Comparison of ENCODE assay signal across 24 cellular contexts in the genomic region with DNA sequence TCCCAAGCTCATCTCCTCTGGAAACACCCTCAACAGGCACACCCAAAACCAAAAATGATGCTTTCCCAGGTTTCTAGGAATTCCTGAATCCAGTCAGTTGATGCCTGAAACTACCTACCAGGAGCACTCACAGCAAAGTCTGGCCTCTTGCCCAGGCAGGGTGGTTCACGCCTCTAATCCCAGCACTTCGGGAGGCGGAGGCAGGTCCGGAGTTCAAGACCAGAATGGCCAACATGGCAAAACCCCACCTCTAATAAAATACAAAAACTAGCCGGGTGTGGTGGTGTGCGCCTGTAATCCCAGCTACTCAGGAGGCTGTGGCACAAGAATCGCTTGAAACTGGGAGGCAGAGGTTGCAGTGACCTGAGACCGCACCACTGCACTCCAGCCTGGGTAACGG. TPM values are rescaled to one million over a fixed set of nuclear protein-coding genes. Genes with fewer than 3 reads are reported as not detected.
A peak's percentile ranks its signal among the peaks of the same experiment; 100 is the strongest.
DNase-seq lines count a peak whose midpoint lies in the region; ATAC-seq and TF ChIP-seq lines count a peak whose summit lies in the region.
"Had no signal": no experiment of that assay in that cellular context is flagged by ENCODE, and none has a peak within 500 bp of the region (broad histone marks: within the 10 kb centered on the region; RNA-seq: fewer than 3 reads in every experiment).

No MANE protein-coding gene starts in this region.

- peaks cover 12% of the 10 kb centered on the region for H3K36me3 ChIP-seq in CD4-positive, alpha-beta memory T cell (ENCODE audit: insufficient read depth, low read length)
- H3K36me3 ChIP-seq in HCT116 (ENCODE audit: control insufficient read depth in 1 of 2, insufficient read depth in 2 of 2, low read length in 2 of 2) (peaks cover 12 to 34% of the 10 kb centered on the region in 2 experiments; a peak in 3 of 4 replicates), neural progenitor cell (peaks cover 5% of the 10 kb centered on the region)

- H3K27me3 Mint-ChIP-seq in CD4-positive, alpha-beta memory T cell, result no peaks in the 10 kb centered on the region
- no peaks in the 10 kb centered on the region for H3K27me3 Mint-ChIP-seq in central memory CD8-positive, alpha-beta T cell
- peaks cover 4% of the 10 kb centered on the region for H3K27me3 Mint-ChIP-seq in neural progenitor cell (ENCODE audit: insufficient read depth, low read depth)
- H3K27me3 Mint-ChIP-seq in natural killer cell treated with Interleukin-12 subunit alpha and Interleukin-12 subunit beta and Interleukin-15 and Interleukin-18, amount 100 ng/mL, for 72 hours, result no peaks in the 10 kb centered on the region
- H3K27me3 Mint-ChIP-seq: activated CD4-positive, alpha-beta T cell treated with anti-CD3 and anti-CD28 coated beads for 36 hours; activated naive CD8-positive, alpha-beta T cell treated with anti-CD3 and anti-CD28 coated beads, Interleukin-2, amount 50 U/mL, for 24 hours; effector memory CD8-positive, alpha-beta T cell had no signal

- H3K79me2 ChIP-seq in HCT116 (ENCODE audit: insufficient read depth, low read length) (peaks cover 77% of the 10 kb centered on the region), neural progenitor cell (ENCODE audit: low read depth) (peaks cover 60% of the 10 kb centered on the region)

- H3K27ac Mint-ChIP-seq in CD4-positive, alpha-beta memory T cell, result peak overlapping the region in 1 of 7 donors; percentile 29
- no peak overlapping the region for H3K27ac Mint-ChIP-seq in central memory CD8-positive, alpha-beta T cell (ENCODE audit: low read depth)
- no peak overlapping the region for H3K27ac Mint-ChIP-seq in neural progenitor cell
- H3K27ac Mint-ChIP-seq in natural killer cell treated with Interleukin-12 subunit alpha and Interleukin-12 subunit beta and Interleukin-15 and Interleukin-18, amount 100 ng/mL, for 72 hours, result no peak overlapping the region
- H3K27ac Mint-ChIP-seq: nephron progenitor cell; T-helper 1 cell treated with Interleukin-12 subunit alpha and Interleukin-12 subunit beta and Interleukin-4 antibody, amounts not matched to agents 30 μg/mL and 1 μg/mL, for 36 hours had no signal

- no peak for DNase-seq in CD4-positive, alpha-beta memory T cell
- no peak for DNase-seq in HCT116 (ENCODE audit: low read depth, low spot score)
- DNase-seq in central memory CD8-positive, alpha-beta T cell (ENCODE audit: low spot score in 2 of 2), result no peak
- no peak for DNase-seq in neural progenitor cell (ENCODE audit: low spot score)
- no peak for DNase-seq in natural killer cell treated with Interleukin-12 subunit alpha and Interleukin-12 subunit beta and Interleukin-15 and Interleukin-18, amount 100 ng/mL, for 72 hours (ENCODE audit: low spot score)
- no peak for DNase-seq in NCI-H1436 (lab: John Stamatoyannopoulos, UW)
- DNase-seq in NCI-H1092 (lab: John Stamatoyannopoulos, UW), result no peak
- DNase-seq: activated CD4-positive, alpha-beta T cell treated with anti-CD3 and anti-CD28 coated beads for 36 hours; activated naive CD8-positive, alpha-beta T cell treated with anti-CD3 and anti-CD28 coated beads, Interleukin-2, amount 50 U/mL, for 24 hours; activated T-cell treated with anti-CD3 and anti-CD28 coated beads, Interleukin-2, amount 50 U/mL, for 1 hour; body of pancreas; effector memory CD8-positive, alpha-beta T cell; hypothalamus; KG1; left ventricle myocardium inferior; NCI-H1694 treated with DMSO at 0.1 percent for 48 hours; NCI-H2171; NCI-H524 treated with DMSO at 0.1 percent for 48 hours; nephron progenitor cell; stomach had no signal

- RAD21 ChIA-PET in HCT116 (lab: Charles Lee; ENCODE audit: low non-redundant PET in 1 of 2, low total read pairs in 2 of 2, uncharacterized antibody in 2 of 2, unreplicated experiment in 2 of 2), result no interaction called here

- no peaks in the 10 kb centered on the region for H3K9me3 Mint-ChIP-seq in CD4-positive, alpha-beta memory T cell
- no peaks in the 10 kb centered on the region for H3K9me3 Mint-ChIP-seq in central memory CD8-positive, alpha-beta T cell
- no peaks in the 10 kb centered on the region for H3K9me3 Mint-ChIP-seq in neural progenitor cell
- no peaks in the 10 kb centered on the region for H3K9me3 Mint-ChIP-seq in natural killer cell treated with Interleukin-12 subunit alpha and Interleukin-12 subunit beta and Interleukin-15 and Interleukin-18, amount 100 ng/mL, for 72 hours
- H3K9me3 Mint-ChIP-seq: activated naive CD8-positive, alpha-beta T cell treated with anti-CD3 and anti-CD28 coated beads, Interleukin-2, amount 50 U/mL, for 24 hours; effector memory CD8-positive, alpha-beta T cell; mesothelial cell of epicardium; nephron progenitor cell; T-helper 1 cell treated with Interleukin-12 subunit alpha and Interleukin-12 subunit beta and Interleukin-4 antibody, amounts not matched to agents 30 μg/mL and 1 μg/mL, for 36 hours had no signal

- ATAC-seq in HCT116, result no peak
- ATAC-seq in central memory CD8-positive, alpha-beta T cell (replicated peaks; ENCODE audit: extremely low read depth, poor library complexity, severe bottlenecking), result no peak
- no peak for ATAC-seq in natural killer cell treated with Interleukin-12 subunit alpha and Interleukin-12 subunit beta and Interleukin-15 and Interleukin-18, amount 100 ng/mL, for 72 hours
- ATAC-seq: activated CD4-positive, alpha-beta T cell treated with anti-CD3 and anti-CD28 coated beads for 36 hours; activated naive CD8-positive, alpha-beta T cell treated with anti-CD3 and anti-CD28 coated beads, Interleukin-2, amount 50 U/mL, for 24 hours; body of pancreas; effector memory CD8-positive, alpha-beta T cell had no signal

- no peak overlapping the region for H3K27ac ChIP-seq in CD4-positive, alpha-beta memory T cell (ENCODE audit: low read depth, low read length)
- no peak overlapping the region for H3K27ac ChIP-seq in HCT116 (ENCODE audit: low read depth, low read length)
- no peak overlapping the region for H3K27ac ChIP-seq in neural progenitor cell
- H3K27ac ChIP-seq: body of pancreas, esophagus muscularis mucosa, left ventricle myocardium inferior, stomach, tibial nerve had no signal

- H3F3A ChIP-seq in neural progenitor cell (ENCODE audit: low read depth), result peaks cover 26% of the 10 kb centered on the region

- peak overlapping the region in 6 of 8 donors; percentile 10 to 63 (median 28) for H3K4me3 Mint-ChIP-seq in CD4-positive, alpha-beta memory T cell
- peak overlapping the region; percentile 38 for H3K4me3 Mint-ChIP-seq in central memory CD8-positive, alpha-beta T cell
- no peak overlapping the region for H3K4me3 Mint-ChIP-seq in neural progenitor cell
- H3K4me3 Mint-ChIP-seq in natural killer cell treated with Interleukin-12 subunit alpha and Interleukin-12 subunit beta and Interleukin-15 and Interleukin-18, amount 100 ng/mL, for 72 hours, result no peak overlapping the region

- H3K4me1 Mint-ChIP-seq in CD4-positive, alpha-beta memory T cell, result peaks cover 15 to 52% (median 32%) of the 10 kb centered on the region in 4 donors
- H3K4me1 Mint-ChIP-seq in central memory CD8-positive, alpha-beta T cell, result peaks cover 35% of the 10 kb centered on the region
- H3K4me1 Mint-ChIP-seq in neural progenitor cell, result peaks cover 18% of the 10 kb centered on the region
- H3K4me1 Mint-ChIP-seq in natural killer cell treated with Interleukin-12 subunit alpha and Interleukin-12 subunit beta and Interleukin-15 and Interleukin-18, amount 100 ng/mL, for 72 hours (ENCODE audit: low read depth in 2 of 2), result peaks cover 10 to 29% of the 10 kb centered on the region in 2 donors

- no peak for TF ChIP-seq CTCF in HCT116 (IDR thresholded peaks at IDR 0.05 in 2 of 3, conservative IDR thresholded peaks at IDR 0.05 in 1 of 3; ENCODE audit: borderline replicate concordance in 1 of 3, insufficient read depth in 1 of 3, low read depth in 2 of 3, low read length in 2 of 3)
- TF ChIP-seq CTCF in neural progenitor cell (IDR thresholded peaks at IDR 0.05), result no peak

- TF ChIP-seq RAD21 in HCT116 (IDR thresholded peaks at IDR 0.05; ENCODE audit: low read depth), result no peak

- BruUV-seq in HCT116 (replicated peaks; lab: Mats Ljungman, UMichigan), result no TSS peak

- peaks cover 6 to 34% of the 10 kb centered on the region in 2 donors for H3K36me3 Mint-ChIP-seq in CD4-positive, alpha-beta memory T cell
- H3K36me3 Mint-ChIP-seq in central memory CD8-positive, alpha-beta T cell (ENCODE audit: insufficient read depth), result peaks cover 20% of the 10 kb centered on the region
- peaks cover 8% of the 10 kb centered on the region for H3K36me3 Mint-ChIP-seq in neural progenitor cell
- H3K36me3 Mint-ChIP-seq in natural killer cell treated with Interleukin-12 subunit alpha and Interleukin-12 subunit beta and Interleukin-15 and Interleukin-18, amount 100 ng/mL, for 72 hours, result peaks cover 8% of the 10 kb centered on the region

- H3K9me3 ChIP-seq in CD4-positive, alpha-beta memory T cell (ENCODE audit: control insufficient read depth in 1 of 2, low read length in 2 of 2), result no peaks in the 10 kb centered on the region
- H3K9me3 ChIP-seq in HCT116 (ENCODE audit: control insufficient read depth in 1 of 2, insufficient read depth in 1 of 2, low read depth in 1 of 2, low read length in 2 of 2) (no peaks in the 10 kb centered on the region), neural progenitor cell (ENCODE audit: low read depth) (no peaks in the 10 kb centered on the region)
- H3K9me3 ChIP-seq: body of pancreas, esophagus muscularis mucosa, left ventricle myocardium inferior, stomach, tibial nerve had no signal

- TF ChIP-seq POLR2A in HCT116 (IDR thresholded peaks at IDR 0.05; ENCODE audit: borderline replicate concordance, extremely low read depth, insufficient read depth, insufficient read length), result no peak

- H3K27me3 ChIP-seq in CD4-positive, alpha-beta memory T cell (ENCODE audit: insufficient read depth, low read length), result no peaks in the 10 kb centered on the region
- H3K27me3 ChIP-seq in HCT116 (ENCODE audit: insufficient read depth, low read length) (no peaks in the 10 kb centered on the region), neural progenitor cell (no peaks in the 10 kb centered on the region)
- H3K27me3 ChIP-seq: body of pancreas, esophagus muscularis mucosa, stomach, tibial nerve had no signal

- H3K9me2 ChIP-seq in HCT116 (ENCODE audit: insufficient read depth), result no peaks in the 10 kb centered on the region

- H3K9ac ChIP-seq in HCT116 (ENCODE audit: low read length) (no peak overlapping the region), neural progenitor cell (peak overlapping the region; percentile 14)

- no peak overlapping the region for H3K4me3 ChIP-seq in CD4-positive, alpha-beta memory T cell (ENCODE audit: low read length in 2 of 2)
- no peak overlapping the region for H3K4me3 ChIP-seq in HCT116 (replicated peaks in 1 of 2; ENCODE audit: low read depth in 1 of 2, low read length in 2 of 2)
- H3K4me3 ChIP-seq in neural progenitor cell, result no peak overlapping the region
- H3K4me3 ChIP-seq: body of pancreas had no signal

- peaks cover 32% of the 10 kb centered on the region for H3K4me1 ChIP-seq in CD4-positive, alpha-beta memory T cell (ENCODE audit: insufficient read depth, low read length)
- peaks cover 11 to 16% of the 10 kb centered on the region in 2 experiments for H3K4me1 ChIP-seq in HCT116 (ENCODE audit: control insufficient read depth in 1 of 2, insufficient read depth in 2 of 2, low read length in 2 of 2)
- H3K4me1 ChIP-seq in neural progenitor cell, result peaks cover 5% of the 10 kb centered on the region

- intact Hi-C loops in CD4-positive, alpha-beta memory T cell (cut with micrococcal nuclease), result loop anchor here (5.0 kb wide), 1 partner anchor 289 kb away; no protein-coding TSS in a partner anchor
- intact Hi-C loops in HCT116 (cut with micrococcal nuclease), result no loop called here

- H3K4me2 ChIP-seq in HCT116 (ENCODE audit: low read length), result peak overlapping the region; percentile 74; the same call in 1 of the 2 replicates
- H3K4me2 ChIP-seq in neural progenitor cell, result no peak overlapping the region

- H4K20me1 ChIP-seq in HCT116 (ENCODE audit: insufficient read depth) (no peaks in the 10 kb centered on the region), neural progenitor cell (ENCODE audit: low read depth) (peaks cover 31% of the 10 kb centered on the region)

- CTCF ChIA-PET in CD4-positive, alpha-beta memory T cell (lab: Charles Lee; ENCODE audit: partially characterized antibody), result no interaction called here
- CTCF ChIA-PET in HCT116 (lab: Charles Lee), result no interaction called here

- POLR2A ChIA-PET in CD4-positive, alpha-beta memory T cell (lab: Charles Lee; ENCODE audit: partially characterized antibody), result no interaction called here
- POLR2A ChIA-PET in HCT116 (lab: Charles Lee), result no interaction called here

- H2AFZ ChIP-seq in HCT116 (ENCODE audit: low read depth, low read length, poor library complexity, severe bottlenecking) (no peak overlapping the region), neural progenitor cell (replicated peaks) (no peak overlapping the region)

RNA-seq across cellular contexts. Expression of a gene that starts 1.9 kb away (rescaled TPM):
- 10 to 100 TPM; 89.9 to 94.2 TPM for total RNA-seq in CD4-positive, alpha-beta memory T cell
- 100 to 1,000 TPM; 125 to 132 TPM for polyA plus RNA-seq in CD4-positive, alpha-beta memory T cell
- 38.5 TPM for total RNA-seq in HCT116 (2021; ENCODE audit: unreplicated experiment)
- polyA plus RNA-seq in HCT116 (2012), result 41.8 and 42.5 TPM in 2 replicates
- 23.7 and 46.6 TPM in 2 replicates for total RNA-seq in neural progenitor cell (ENCODE audit: low replicate concordance)
- 10 to 100 TPM; 39.5 to 79.4 TPM for total RNA-seq in natural killer cell treated with Interleukin-12 subunit alpha and Interleukin-12 subunit beta and Interleukin-15 and Interleukin-18, amount 100 ng/mL, for 72 hours

RNA-seq across cellular contexts. Expression of a gene that starts 11.1 kb away (rescaled TPM):
- total RNA-seq in CD4-positive, alpha-beta memory T cell, result 10 to 100 TPM; 17.4 to 18.1 TPM
- polyA plus RNA-seq in CD4-positive, alpha-beta memory T cell, result 10 to 100 TPM; 29.9 to 32.9 TPM
- 34.7 TPM for total RNA-seq in HCT116 (2021; ENCODE audit: unreplicated experiment)
- 15.3 and 22.7 TPM in 2 replicates for polyA plus RNA-seq in HCT116 (2012)
- 30.6 and 34.3 TPM in 2 replicates for total RNA-seq in neural progenitor cell (ENCODE audit: low replicate concordance)
- 10 to 100 TPM; 30.0 to 34.5 TPM for total RNA-seq in natural killer cell treated with Interleukin-12 subunit alpha and Interleukin-12 subunit beta and Interleukin-15 and Interleukin-18, amount 100 ng/mL, for 72 hours

RNA-seq across cellular contexts. Expression of a gene that starts 11.1 kb away (rescaled TPM):
- 10 to 100 TPM; 20.9 to 21.3 TPM for total RNA-seq in CD4-positive, alpha-beta memory T cell
- 10 to 100 TPM; 41.6 to 59.2 TPM for polyA plus RNA-seq in CD4-positive, alpha-beta memory T cell
- total RNA-seq in HCT116 (2021; ENCODE audit: unreplicated experiment) (47.4 TPM), neural progenitor cell (ENCODE audit: low replicate concordance) (29.6 and 63.9 TPM in 2 replicates)
- 37.0 and 50.4 TPM in 2 replicates for polyA plus RNA-seq in HCT116 (2012)
- total RNA-seq in natural killer cell treated with Interleukin-12 subunit alpha and Interleukin-12 subunit beta and Interleukin-15 and Interleukin-18, amount 100 ng/mL, for 72 hours, result 10 to 100 TPM; 31.7 to 65.2 TPM

Comparison
In these comparisons a context has a peak if more than half of its experiments do, and no peak if none do; other contexts are left out.
1. H3K4me3 Mint-ChIP-seq: peak in CD4-positive, alpha-beta memory T cell (6 of 8) and central memory CD8-positive, alpha-beta T cell (single experiment); none in neural progenitor cell (single experiment) and natural killer cell treated with Interleukin-12 subunit alpha and Interleukin-12 subunit beta and Interleukin-15 and Interleukin-18, amount 100 ng/mL, for 72 hours (single experiment).